In genomic region chr9:86434039-86434726, GRCh38 we compare ENCODE assay signal across 9 cellular contexts.
DNase-seq lines count a peak whose midpoint lies in the region; ATAC-seq and TF ChIP-seq lines count a peak whose summit lies in the region.
"Had no signal": no experiment of that assay in that cellular context is flagged by ENCODE, and none has a peak within 500 bp of the region (broad histone marks: within the 10 kb centered on the region; RNA-seq: fewer than 3 reads in every experiment).

No MANE protein-coding gene starts in this region.

- ATAC-seq in GM21447 (IDR thresholded peaks at IDR 0.05; ENCODE audit: unreplicated experiment) = no peak

- DNase-seq in NOMO-1 treated with DMSO at 0.1 percent for 48 hours (lab: John Stamatoyannopoulos, UW; ENCODE audit: unreplicated experiment) (peak; percentile 42), NOMO-1 treated with dmso at 0.1 percent for 144 hours (lab: John Stamatoyannopoulos, UW; ENCODE audit: unreplicated experiment) (no peak), NCI-H2029 (lab: John Stamatoyannopoulos, UW) (peak; percentile 15), adipocyte (ENCODE audit: low read depth) (peak; percentile 89), right atrium auricular region (ENCODE audit: low spot score) (peak; percentile 74), skeletal muscle cell (ENCODE audit: low read depth) (peak; percentile 67)
- DNase-seq in activated T-cell treated with anti-CD3 and anti-CD28 coated beads, Interleukin-2, amount 50 U/mL, for 24 hours = no peak
- DNase-seq: activated naive CD8-positive, alpha-beta T cell treated with anti-CD3 and anti-CD28 coated beads, Interleukin-2, amount 10 ng/mL, durations not matched to agents 7 days and 5 days had no signal

- H3K27ac Mint-ChIP-seq in activated T-cell treated with anti-CD3 and anti-CD28 coated beads, Interleukin-2, amount 50 U/mL, for 24 hours = no peak overlapping the region
- H3K27ac Mint-ChIP-seq: activated naive CD8-positive, alpha-beta T cell treated with anti-CD3 and anti-CD28 coated beads, Interleukin-2, amount 10 ng/mL, durations not matched to agents 7 days and 5 days had no signal

- no peak overlapping the region for H3K4me3 Mint-ChIP-seq in activated T-cell treated with anti-CD3 and anti-CD28 coated beads, Interleukin-2, amount 50 U/mL, for 24 hours
- H3K4me3 Mint-ChIP-seq: activated naive CD8-positive, alpha-beta T cell treated with anti-CD3 and anti-CD28 coated beads, Interleukin-2, amount 10 ng/mL, durations not matched to agents 7 days and 5 days had no signal

- no peaks in the 10 kb centered on the region for H3K36me3 Mint-ChIP-seq in activated T-cell treated with anti-CD3 and anti-CD28 coated beads, Interleukin-2, amount 50 U/mL, for 24 hours (ENCODE audit: low read depth)
- H3K36me3 Mint-ChIP-seq: activated naive CD8-positive, alpha-beta T cell treated with anti-CD3 and anti-CD28 coated beads, Interleukin-2, amount 10 ng/mL, durations not matched to agents 7 days and 5 days had no signal

- H3K27ac ChIP-seq in right atrium auricular region = peak overlapping the region in 1 of 2 donors; percentile 8

- H3K4me3 ChIP-seq in adipocyte (ENCODE audit: low read length) (peak overlapping the region; percentile 73), right atrium auricular region (no peak overlapping the region), skeletal muscle cell (ENCODE audit: low read depth, low read length) (no peak overlapping the region)

- peaks cover 46% of the 10 kb centered on the region for H3K27me3 Mint-ChIP-seq in activated T-cell treated with anti-CD3 and anti-CD28 coated beads, Interleukin-2, amount 50 U/mL, for 24 hours

- H3K9me3 ChIP-seq in adipocyte (ENCODE audit: control insufficient read depth, low read length) (peaks cover 6% of the 10 kb centered on the region), right atrium auricular region (no peaks in the 10 kb centered on the region)

- TF ChIP-seq CTCF in right atrium auricular region (IDR thresholded peaks at IDR 0.05) = peak; percentile 46 to 78

- H3K36me3 ChIP-seq in adipocyte (ENCODE audit: control insufficient read depth, insufficient read depth, low read length, severe bottlenecking) = no peaks in the 10 kb centered on the region
- H3K36me3 ChIP-seq in right atrium auricular region = no peaks in the 10 kb centered on the region

- peaks cover 10% of the 10 kb centered on the region for H3K9me3 Mint-ChIP-seq in activated T-cell treated with anti-CD3 and anti-CD28 coated beads, Interleukin-2, amount 50 U/mL, for 24 hours

- H3K27me3 ChIP-seq in adipocyte (replicated peaks; ENCODE audit: control insufficient read depth, insufficient read depth, low read length) (no peaks in the 10 kb centered on the region), right atrium auricular region (no peaks in the 10 kb centered on the region)

- no peaks in the 10 kb centered on the region for H3K4me1 Mint-ChIP-seq in activated T-cell treated with anti-CD3 and anti-CD28 coated beads, Interleukin-2, amount 50 U/mL, for 24 hours (ENCODE audit: low read depth)
- H3K4me1 Mint-ChIP-seq: activated naive CD8-positive, alpha-beta T cell treated with anti-CD3 and anti-CD28 coated beads, Interleukin-2, amount 10 ng/mL, durations not matched to agents 7 days and 5 days had no signal

- peaks cover 8% of the 10 kb centered on the region for H3K4me1 ChIP-seq in adipocyte (ENCODE audit: control insufficient read depth, insufficient read depth, low read length)
- H3K4me1 ChIP-seq in right atrium auricular region = no peaks in the 10 kb centered on the region

- H3K9ac ChIP-seq in adipocyte (ENCODE audit: low read length) = peak overlapping the region; percentile 71

Comparison
In these comparisons a context has a peak if more than half of its experiments do, and no peak if none do; other contexts are left out.
1. DNase-seq: peak in NOMO-1 treated with DMSO at 0.1 percent for 48 hours (single experiment), NCI-H2029 (single experiment), adipocyte (single experiment), right atrium auricular region (single experiment) and skeletal muscle cell (single experiment); none in NOMO-1 treated with dmso at 0.1 percent for 144 hours (single experiment) and activated T-cell treated with anti-CD3 and anti-CD28 coated beads, Interleukin-2, amount 50 U/mL, for 24 hours (single experiment).